ENCODE assay signal across 25 cellular contexts in the genomic region with DNA sequence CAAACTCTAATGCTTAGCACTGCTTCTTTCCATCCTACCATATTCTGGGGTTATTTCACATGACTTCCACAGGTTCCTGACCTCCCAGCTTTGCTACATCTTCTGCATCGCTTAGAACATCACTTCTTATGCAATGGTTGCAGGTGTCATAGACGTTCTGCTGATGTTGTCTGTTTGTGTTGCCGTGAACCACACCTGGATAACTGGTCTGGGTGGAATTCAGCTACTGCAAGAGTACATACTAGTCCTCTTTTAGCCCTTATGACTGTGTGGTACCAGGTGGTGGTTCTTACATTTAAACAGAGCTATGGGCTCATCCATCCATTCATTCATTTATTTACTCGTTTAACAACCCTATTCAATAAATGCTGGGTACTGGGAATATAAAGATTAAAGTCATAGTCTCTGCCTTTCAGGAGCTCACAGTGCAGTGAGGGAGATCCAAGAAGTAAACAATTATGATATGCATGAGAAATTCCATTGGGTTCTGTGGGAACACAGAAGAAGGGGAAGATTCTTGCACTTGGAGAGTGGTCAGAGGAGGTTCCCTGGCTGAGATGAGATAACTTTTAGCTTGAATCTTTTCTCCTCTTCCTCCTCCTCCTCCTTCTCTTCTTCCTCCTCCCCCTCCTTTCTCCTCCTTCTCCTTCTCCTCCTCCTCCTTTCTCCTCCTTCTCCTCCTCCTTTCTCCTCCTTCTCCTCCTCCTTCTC.
"Had no signal": no experiment of that assay in that cellular context is flagged by ENCODE, and none has a peak within 500 bp of the region (broad histone marks: within the 10 kb centered on the region; RNA-seq: fewer than 3 reads in every experiment).

No MANE protein-coding gene starts in this region.

- H3K4me1 ChIP-seq: SJCRH30 had no signal

- H3K4me1 Mint-ChIP-seq: activated CD4-positive, alpha-beta memory T cell treated with anti-CD3 and anti-CD28 coated beads, Interleukin-2, amount 10 ng/mL, durations not matched to agents 7 days and 5 days; activated CD4-positive, alpha-beta T cell treated with anti-CD3 and anti-CD28 coated beads for 36 hours had no signal

- H3K36me3 Mint-ChIP-seq: activated naive CD8-positive, alpha-beta T cell had no signal

- H3K27ac ChIP-seq: SJCRH30, VCaP had no signal

- H3K4me3 ChIP-seq: MG63, SJCRH30 had no signal

- H3K27ac Mint-ChIP-seq: activated CD4-positive, alpha-beta memory T cell treated with anti-CD3 and anti-CD28 coated beads, Interleukin-2, amount 10 ng/mL, durations not matched to agents 7 days and 5 days; activated CD4-positive, alpha-beta T cell treated with anti-CD3 and anti-CD28 coated beads for 36 hours; activated naive CD4-positive, alpha-beta T cell treated with anti-CD3 and anti-CD28 coated beads for 36 hours; activated naive CD8-positive, alpha-beta T cell; activated T-helper 17 cell treated with anti-CD3 and anti-CD28 coated beads, Interleukin-2, amount 50 U/mL, for 72 hours had no signal

- H3K36me3 ChIP-seq: MG63, SJCRH30 had no signal

- DNase-seq: activated CD4-positive, alpha-beta memory T cell treated with anti-CD3 and anti-CD28 coated beads, Interleukin-2, amount 10 ng/mL, durations not matched to agents 7 days and 5 days; activated CD4-positive, alpha-beta T cell treated with anti-CD3 and anti-CD28 coated beads for 36 hours; activated CD4-positive, alpha-beta T cell treated with anti-CD3 and anti-CD28 coated beads, Interleukin-2, amount 50 U/mL, for 1 hour; activated gamma-delta T cell; activated naive CD4-positive, alpha-beta T cell treated with anti-CD3 and anti-CD28 coated beads for 36 hours; activated T-cell treated with anti-CD3 and anti-CD28 coated beads for 4 hours; activated T-cell treated with anti-CD3 and anti-CD28 coated beads, Interleukin-2, amount 50 U/mL, for 48 hours; caudate nucleus; MG63; MV-4-11; NCI-H1092 treated with DMSO at 0.1 percent for 48 hours; NCI-H1417 treated with DMSO at 0.1 percent for 48 hours; NCI-H187; NCI-H2081; NCI-H510A treated with DMSO at 0.1 percent for 48 hours; NCI-H69; NK-92 treated with Interleukin-12 subunit alpha and Interleukin-12 subunit beta, amount 100 ng/mL, for 24 hours; OCI-M1; RPMI8226; SJCRH30; SK-N-SH; T-helper 1 cell had no signal

- H3K4me2 ChIP-seq: SK-N-SH had no signal

- H3K9me3 ChIP-seq: MG63, SJCRH30, SK-N-SH had no signal

- H3K27me3 ChIP-seq: MG63, SJCRH30 had no signal

- H3K9me3 Mint-ChIP-seq: activated CD4-positive, alpha-beta memory T cell treated with anti-CD3 and anti-CD28 coated beads, Interleukin-2, amount 10 ng/mL, durations not matched to agents 7 days and 5 days; activated naive CD4-positive, alpha-beta T cell treated with anti-CD3 and anti-CD28 coated beads for 36 hours; activated T-helper 17 cell treated with anti-CD3 and anti-CD28 coated beads, Interleukin-2, amount 50 U/mL, for 72 hours had no signal

- H3K9ac ChIP-seq: SK-N-SH had no signal

- H3K4me3 Mint-ChIP-seq: activated CD4-positive, alpha-beta memory T cell treated with anti-CD3 and anti-CD28 coated beads, Interleukin-2, amount 10 ng/mL, durations not matched to agents 7 days and 5 days; activated CD4-positive, alpha-beta T cell treated with anti-CD3 and anti-CD28 coated beads for 36 hours; activated naive CD4-positive, alpha-beta T cell treated with anti-CD3 and anti-CD28 coated beads for 36 hours; activated naive CD8-positive, alpha-beta T cell; activated T-helper 17 cell treated with anti-CD3 and anti-CD28 coated beads, Interleukin-2, amount 50 U/mL, for 72 hours had no signal
